28 cellular contexts compared by ENCODE assay signal in the genomic region with DNA sequence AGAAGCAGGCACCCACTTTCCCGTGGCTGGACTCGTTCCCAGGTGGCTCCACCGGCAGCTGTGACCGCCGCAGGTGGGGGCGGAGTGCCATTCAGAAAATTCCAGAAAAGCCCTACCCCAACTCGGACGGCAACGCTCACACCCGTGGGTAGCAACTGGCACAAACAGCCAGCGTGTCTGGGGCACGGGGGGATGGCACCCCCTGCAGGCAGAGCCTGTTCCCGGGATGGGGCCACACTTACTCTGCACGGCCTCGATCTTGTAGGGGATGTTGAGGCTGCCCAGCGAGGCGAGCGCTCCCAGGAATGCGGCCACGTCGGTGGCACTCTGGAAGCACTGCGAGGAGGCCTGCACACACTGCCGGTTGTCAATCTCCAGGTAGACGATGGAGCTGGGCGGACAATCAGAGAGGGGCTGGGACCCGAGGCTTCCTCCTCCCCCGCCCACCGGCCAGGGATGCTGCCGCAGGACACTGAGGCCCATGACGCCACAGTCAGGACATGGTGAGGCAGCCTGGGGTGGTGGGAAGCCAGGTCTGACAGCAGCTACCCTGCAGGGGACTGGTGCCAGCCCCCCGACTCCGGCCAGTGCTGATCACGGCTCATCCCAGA. TPM values are rescaled to one million over a fixed set of nuclear protein-coding genes. Genes with fewer than 3 reads are reported as not detected.
DNase-seq lines count a peak whose midpoint lies in the region; ATAC-seq and TF ChIP-seq lines count a peak whose summit lies in the region.
"Had no signal": no experiment of that assay in that cellular context is flagged by ENCODE, and none has a peak within 500 bp of the region (broad histone marks: within the 10 kb centered on the region; RNA-seq: fewer than 3 reads in every experiment).

No MANE protein-coding gene starts in this region.

- in situ Hi-C loops in KBM-7 (cut with MboI; ENCODE audit: low pct_unique_long_range_greater_than_20kb, low sequenced_read_pairs) = loop anchor here (10.0 kb wide), 1 partner anchor 122 kb away; no protein-coding TSS in a partner anchor

- no peaks in the 10 kb centered on the region for H3K4me1 Mint-ChIP-seq in chondrocyte (ENCODE audit: low read depth)
- H3K4me1 Mint-ChIP-seq: activated CD4-positive, alpha-beta memory T cell treated with anti-CD3 and anti-CD28 coated beads, Interleukin-2, amount 10 ng/mL, durations not matched to agents 7 days and 5 days; IgD-negative memory B cell; nephron; stimulated activated memory B cell treated with anti-CD40 and anti-IgM and Interleukin-4, amounts not matched to agents 10 μg/mL and 1 μg/mL and 100 μg/mL, for 72 hours had no signal

- no peak overlapping the region for H2BK12ac ChIP-seq in neuronal stem cell (ENCODE audit: low read length)

- H2AFZ ChIP-seq in OCI-LY3 (ENCODE audit: low read depth, low read length) (no peak overlapping the region), neuronal stem cell (ENCODE audit: low read length) (no peak overlapping the region)

- H2AK5ac ChIP-seq in neuronal stem cell (ENCODE audit: low read depth, low read length) = peak overlapping the region; percentile 75

- peaks cover 15% of the 10 kb centered on the region for H3K36me3 Mint-ChIP-seq in chondrocyte (ENCODE audit: low read depth)
- H3K36me3 Mint-ChIP-seq: IgD-negative memory B cell had no signal

- H3K18ac ChIP-seq in neuronal stem cell (ENCODE audit: low read length) = no peak overlapping the region

- H3K27ac ChIP-seq in OCI-LY3 (ENCODE audit: low read length) (no peak overlapping the region), neuronal stem cell (replicated peaks; ENCODE audit: low read length) (no peak overlapping the region)
- H3K27ac ChIP-seq: C4-2B, coronary artery, ovary had no signal

- no peaks in the 10 kb centered on the region for H3K79me2 ChIP-seq in OCI-LY3 (ENCODE audit: low read length)

- no peak overlapping the region for H4K8ac ChIP-seq in neuronal stem cell (ENCODE audit: low read depth, low read length)

- H4K20me1 ChIP-seq in OCI-LY3 (ENCODE audit: insufficient read depth, low read length) = peaks cover 4% of the 10 kb centered on the region; the same call in 1 of the 2 replicates

- no peak overlapping the region for H2BK120ac ChIP-seq in neuronal stem cell (ENCODE audit: low read depth, low read length)

- peaks cover 62% of the 10 kb centered on the region for H3K36me3 ChIP-seq in GM06990 (ENCODE audit: control insufficient read depth, insufficient read depth, low read length)
- peaks cover 54% of the 10 kb centered on the region for H3K36me3 ChIP-seq in OCI-LY3 (replicated peaks; ENCODE audit: low read depth, low read length)
- peaks cover 84 to 96% of the 10 kb centered on the region in 2 donors for H3K36me3 ChIP-seq in neuronal stem cell (replicated peaks in 1 of 2; ENCODE audit: control insufficient read depth in 2 of 2, insufficient read depth in 2 of 2, low read length in 2 of 2)
- H3K36me3 ChIP-seq: ovary had no signal

- H3K27me3 Mint-ChIP-seq in chondrocyte (ENCODE audit: low read depth) = no peaks in the 10 kb centered on the region
- H3K27me3 Mint-ChIP-seq: activated CD4-positive, alpha-beta memory T cell treated with anti-CD3 and anti-CD28 coated beads, Interleukin-2, amount 10 ng/mL, durations not matched to agents 7 days and 5 days; IgD-negative memory B cell; stimulated activated memory B cell treated with anti-CD40 and anti-IgM and Interleukin-4, amounts not matched to agents 10 μg/mL and 1 μg/mL and 100 μg/mL, for 72 hours had no signal

- no peak overlapping the region for H3K4me2 ChIP-seq in OCI-LY3 (ENCODE audit: low read length)
- H3K4me2 ChIP-seq in neuronal stem cell (ENCODE audit: insufficient read depth, low read length, poor library complexity, severe bottlenecking) = no peak overlapping the region

- no peak overlapping the region for H4K91ac ChIP-seq in neuronal stem cell (ENCODE audit: low read depth, low read length, poor library complexity)

- no peaks in the 10 kb centered on the region for H3K9me3 Mint-ChIP-seq in chondrocyte (ENCODE audit: low read depth)
- H3K9me3 Mint-ChIP-seq: activated CD4-positive, alpha-beta memory T cell treated with anti-CD3 and anti-CD28 coated beads, Interleukin-2, amount 10 ng/mL, durations not matched to agents 7 days and 5 days; IgD-negative memory B cell; nephron; stimulated activated memory B cell treated with anti-CD40 and anti-IgM and Interleukin-4, amounts not matched to agents 10 μg/mL and 1 μg/mL and 100 μg/mL, for 72 hours had no signal

- H3K27ac Mint-ChIP-seq in chondrocyte (ENCODE audit: unreplicated experiment) = no peak overlapping the region
- H3K27ac Mint-ChIP-seq: activated CD4-positive, alpha-beta memory T cell treated with anti-CD3 and anti-CD28 coated beads, Interleukin-2, amount 10 ng/mL, durations not matched to agents 7 days and 5 days; IgD-negative memory B cell; nephron; stimulated activated memory B cell treated with anti-CD40 and anti-IgM and Interleukin-4, amounts not matched to agents 10 μg/mL and 1 μg/mL and 100 μg/mL, for 72 hours had no signal

- H3K4me3 Mint-ChIP-seq in chondrocyte (ENCODE audit: unreplicated experiment) = no peak overlapping the region
- H3K4me3 Mint-ChIP-seq: activated CD4-positive, alpha-beta memory T cell treated with anti-CD3 and anti-CD28 coated beads, Interleukin-2, amount 10 ng/mL, durations not matched to agents 7 days and 5 days; IgD-negative memory B cell; nephron; stimulated activated memory B cell treated with anti-CD40 and anti-IgM and Interleukin-4, amounts not matched to agents 10 μg/mL and 1 μg/mL and 100 μg/mL, for 72 hours had no signal

- H3K4me1 ChIP-seq in OCI-LY3 (ENCODE audit: low read length) (peaks cover 11% of the 10 kb centered on the region; the same call in 1 of the 2 replicates), neuronal stem cell (ENCODE audit: control insufficient read depth in 2 of 2, insufficient read depth in 1 of 2, low read depth in 1 of 2, low read length in 2 of 2) (no peaks in the 10 kb centered on the region)
- H3K4me1 ChIP-seq: Caco-2, HAP-1 had no signal

- CTCF ChIA-PET in GM10248 (lab: Yijun Ruan, JAX) = interaction anchor here (0.8 to 1.0 kb wide), 2 partner anchors 14 to 18 kb away, joined by 3 to 5 read pairs; no protein-coding TSS in a partner anchor

- POLR2A ChIA-PET in GM10248 (lab: Yijun Ruan, JAX) = no interaction called here

- peak overlapping the region; percentile 66 for H3K4ac ChIP-seq in neuronal stem cell (ENCODE audit: low read length)

- H3K9me3 ChIP-seq in OCI-LY3 (ENCODE audit: insufficient read depth, low read length) (no peaks in the 10 kb centered on the region), neuronal stem cell (replicated peaks in 1 of 2; ENCODE audit: control insufficient read depth in 2 of 2, insufficient read depth in 1 of 2, low read depth in 1 of 2, low read length in 2 of 2) (no peaks in the 10 kb centered on the region)
- H3K9me3 ChIP-seq: Caco-2, HAP-1, ovary had no signal

- H3K4me3 ChIP-seq in GM06990 (replicated peaks; ENCODE audit: low read depth, low read length) (no peak overlapping the region), OCI-LY3 (ENCODE audit: low read length) (no peak overlapping the region), neuronal stem cell (ENCODE audit: low read length in 2 of 2) (no peak overlapping the region)
- H3K4me3 ChIP-seq: coronary artery, HAP-1, ovary had no signal

- no peak overlapping the region for H2BK5ac ChIP-seq in neuronal stem cell (ENCODE audit: low read length)

- H3K9ac ChIP-seq in OCI-LY3 (ENCODE audit: low read length) (no peak overlapping the region), neuronal stem cell (ENCODE audit: low read depth, low read length, poor library complexity) (peak overlapping the region; percentile 21)

- H3K23ac ChIP-seq in neuronal stem cell (ENCODE audit: low read depth, low read length, poor library complexity) = peak overlapping the region; percentile 73

- TF ChIP-seq CTCF in GM06990 (IDR thresholded peaks at IDR 0.05; ENCODE audit: insufficient read depth, low read length, poor library complexity, severe bottlenecking) (peak; percentile 6), OCI-LY3 (IDR thresholded peaks at IDR 0.05; ENCODE audit: low read depth, low read length) (peak; percentile 12), chondrocyte (IDR thresholded peaks at IDR 0.05) (peak; percentile 32), GM10248 (IDR thresholded peaks at IDR 0.05; ENCODE audit: control extremely low read depth, extremely low read depth, low read depth, missing control alignments) (no peak)

- no peak for ATAC-seq in GM21381 (IDR thresholded peaks at IDR 0.05; ENCODE audit: unreplicated experiment)
- ATAC-seq: left lobe of liver; stimulated activated memory B cell treated with anti-CD40 and anti-IgM and Interleukin-4, amounts not matched to agents 10 μg/mL and 1 μg/mL and 100 μg/mL, for 72 hours had no signal

- DNase-seq in GM06990 (ENCODE audit: extremely low read depth, insufficient read length) (no peak), chondrocyte (ENCODE audit: low spot score) (no peak), neuronal stem cell (ENCODE audit: low spot score) (no peak), GM10248 (ENCODE audit: extremely low spot score) (no peak), KBM-7 (no peak)
- DNase-seq: activated CD4-positive, alpha-beta memory T cell treated with anti-CD3 and anti-CD28 coated beads, Interleukin-2, amount 10 ng/mL, durations not matched to agents 7 days and 5 days; activated CD4-positive, alpha-beta T cell treated with anti-CD3 and anti-CD28 coated beads for 1 hour; activated naive CD4-positive, alpha-beta T cell treated with anti-CD3 and anti-CD28 coated beads, Interleukin-2, amount 50 U/mL, for 16 hours; amniotic stem cell; Caco-2; effector CD8-positive, alpha-beta T cell; erythroblast; NCI-H1092; NCI-H1694; NCI-H446 treated with DMSO at 0.1 percent for 48 hours; ovary; RPMI8226; substantia nigra; trophoblast cell had no signal

- no peaks in the 10 kb centered on the region for H3K27me3 ChIP-seq in GM06990 (replicated peaks; ENCODE audit: control insufficient read depth, insufficient read depth, low read length)
- H3K27me3 ChIP-seq in OCI-LY3 (ENCODE audit: low read depth, low read length) = no peaks in the 10 kb centered on the region
- no peaks in the 10 kb centered on the region for H3K27me3 ChIP-seq in neuronal stem cell (ENCODE audit: control insufficient read depth in 3 of 3, insufficient read depth in 3 of 3, low read depth in 1 of 3, low read length in 3 of 3)
- H3K27me3 ChIP-seq: ovary had no signal

- H3K14ac ChIP-seq in neuronal stem cell (ENCODE audit: low read length) = no peak overlapping the region

- no peak overlapping the region for H2BK15ac ChIP-seq in neuronal stem cell (ENCODE audit: low read length)

- H3K79me1 ChIP-seq in neuronal stem cell (ENCODE audit: low read depth, low read length) = peaks cover 28% of the 10 kb centered on the region

- WGBS in neuronal stem cell (ENCODE audit: extremely low coverage in 2 of 2, insufficient read length in 2 of 2, insufficient replicate concordance in 1 of 2), 2 donors = no CpG with 5 or more reads among the region's 33 CpGs

RNA-seq across cellular contexts. Expression of gene SEC16A, which starts 20.2 kb away (rescaled TPM):
- total RNA-seq in chondrocyte = 91.7 to 95.7 TPM (median 93.4 TPM) in 3 replicates
- 14.7 TPM for polyA plus RNA-seq in neuronal stem cell (2013, experiment 1 of 2)
- 15.9 TPM for polyA plus RNA-seq in neuronal stem cell (2013, experiment 2 of 2)

RNA-seq across cellular contexts. Expression of gene NOTCH1, which starts 42.8 kb away (rescaled TPM):
- 11.6 to 28.7 TPM (median 27.5 TPM) in 3 replicates for total RNA-seq in chondrocyte
- polyA plus RNA-seq in neuronal stem cell (2013, experiment 1 of 2) = 32.9 TPM
- polyA plus RNA-seq in neuronal stem cell (2013, experiment 2 of 2) = 33.2 TPM
